In genomic region chr2:17719562-17720371, GRCh38 we compare ENCODE assay signal across 8 cellular contexts. TPM values are rescaled to one million over a fixed set of nuclear protein-coding genes. Genes with fewer than 3 reads are reported as not detected.
A peak's percentile ranks its signal among the peaks of the same experiment; 100 is the strongest.
DNase-seq lines count a peak whose midpoint lies in the region; ATAC-seq and TF ChIP-seq lines count a peak whose summit lies in the region.

No MANE protein-coding gene starts in this region.

- ATAC-seq in GM21619 (IDR thresholded peaks at IDR 0.05; ENCODE audit: unreplicated experiment) = peak; percentile 78

- H3K4me3 ChIP-seq in epithelial cell of esophagus (ENCODE audit: low read length) (no peak overlapping the region), retinal pigment epithelial cell (ENCODE audit: low read length) (no peak overlapping the region)

- TF ChIP-seq CTCF in epithelial cell of esophagus (IDR thresholded peaks at IDR 0.05; ENCODE audit: insufficient read depth, low read depth, low read length, missing control alignments) (peak; percentile 74), retinal pigment epithelial cell (conservative IDR thresholded peaks at IDR 0.05; ENCODE audit: low read depth, low read length) (peak; percentile 79)

- peak; percentile 24 for DNase-seq in DMS 273 (lab: John Stamatoyannopoulos, UW; ENCODE audit: unreplicated experiment)
- no peak for DNase-seq in DMS 273 treated with DMSO at 0.1 percent for 48 hours (lab: John Stamatoyannopoulos, UW)
- DNase-seq in NCI-H69 (lab: John Stamatoyannopoulos, UW) = peak; percentile 6
- DNase-seq in epithelial cell of esophagus (ENCODE audit: low read depth) = peak; percentile 19
- no peak for DNase-seq in retinal pigment epithelial cell (ENCODE audit: low read depth)
- no peak for DNase-seq in ureter (ENCODE audit: low spot score)
- DNase-seq in 8988T = no peak

RNA-seq across cellular contexts. Expression of gene SMC6, which starts 33.8 kb away (rescaled TPM):
- 14.1 TPM for total RNA-seq in ureter

RNA-seq across cellular contexts. Expression of gene GEN1, which starts 34.2 kb away (rescaled TPM):
- total RNA-seq in ureter = 11.2 TPM

Comparison
In these comparisons a context has a peak if more than half of its experiments do, and no peak if none do; other contexts are left out.
1. DNase-seq: peak in DMS 273 (single experiment), NCI-H69 (single experiment) and epithelial cell of esophagus (single experiment); none in DMS 273 treated with DMSO at 0.1 percent for 48 hours (single experiment), retinal pigment epithelial cell (single experiment), ureter (single experiment) and 8988T (single experiment).